ENCODE assay signal across 9 cellular contexts in genomic region chr20:22339091-22339881, GRCh38.
DNase-seq lines count a peak whose midpoint lies in the region; ATAC-seq and TF ChIP-seq lines count a peak whose summit lies in the region.
"Had no signal": no experiment of that assay in that cellular context is flagged by ENCODE, and none has a peak within 500 bp of the region (broad histone marks: within the 10 kb centered on the region; RNA-seq: fewer than 3 reads in every experiment).

No MANE protein-coding gene starts in this region.

- H3K4me3 Mint-ChIP-seq in activated CD8-positive, alpha-beta T cell treated with anti-CD3 and anti-CD28 coated beads for 36 hours: no peak overlapping the region
- H3K4me3 Mint-ChIP-seq: stimulated activated naive CD8-positive, alpha-beta T cell treated with anti-CD3 and anti-CD28 coated beads, Interleukin-15, Interleukin-2, amounts not matched to agents 100 ng/mL and 50 ng/mL, for 24 hours had no signal

- no peaks in the 10 kb centered on the region for H3K4me1 Mint-ChIP-seq in activated CD8-positive, alpha-beta T cell treated with anti-CD3 and anti-CD28 coated beads for 36 hours (ENCODE audit: low read depth)

- TF ChIP-seq CTCF in activated CD8-positive, alpha-beta T cell treated with anti-CD3 and anti-CD28 coated beads for 36 hours (IDR thresholded peaks at IDR 0.05): peak; percentile 86

- ATAC-seq in HG03135 (IDR thresholded peaks at IDR 0.05; ENCODE audit: unreplicated experiment) (peak; percentile 60), left cardiac atrium (peak; percentile 41 to 82), sciatic nerve (peak; percentile 82)
- peak; percentile 60 for ATAC-seq in activated CD8-positive, alpha-beta T cell treated with anti-CD3 and anti-CD28 coated beads for 36 hours

- peaks cover 6% of the 10 kb centered on the region for H3K27me3 Mint-ChIP-seq in activated CD8-positive, alpha-beta T cell treated with anti-CD3 and anti-CD28 coated beads for 36 hours

- H3K36me3 Mint-ChIP-seq in activated CD8-positive, alpha-beta T cell treated with anti-CD3 and anti-CD28 coated beads for 36 hours (ENCODE audit: low read depth): no peaks in the 10 kb centered on the region

- intact Hi-C loops in activated CD8-positive, alpha-beta T cell treated with anti-CD3 and anti-CD28 coated beads for 36 hours (cut with micrococcal nuclease): loop anchor here (5.0 kb wide), 1 partner anchor 343 kb away; no protein-coding TSS in a partner anchor
- intact Hi-C loops in left cardiac atrium (cut with DNase I): loop anchor here in 1 of 2 donors (5.0 to 10.0 kb wide), 2 partner anchors 246 to 1003 kb away; partner anchors contain the start of gene FOXA2
- intact Hi-C loops in sciatic nerve (cut with DNase I): no loop called here

- H3K9me3 Mint-ChIP-seq in activated CD8-positive, alpha-beta T cell treated with anti-CD3 and anti-CD28 coated beads for 36 hours: no peaks in the 10 kb centered on the region
- H3K9me3 Mint-ChIP-seq: stimulated activated naive CD8-positive, alpha-beta T cell treated with anti-CD3 and anti-CD28 coated beads, Interleukin-15, Interleukin-2, amounts not matched to agents 100 ng/mL and 50 ng/mL, for 24 hours had no signal

- POLR2A ChIA-PET in activated CD8-positive, alpha-beta T cell treated with anti-CD3 and anti-CD28 coated beads for 36 hours (lab: Charles Lee): no interaction called here

- CTCF ChIA-PET in activated CD8-positive, alpha-beta T cell treated with anti-CD3 and anti-CD28 coated beads for 36 hours (lab: Charles Lee): interaction anchor here (0.8 to 3.7 kb wide), 12 partner anchors 9 to 1003 kb away, joined by 3 to 40 read pairs (median 6); no protein-coding TSS in a partner anchor

- no peak overlapping the region for H3K27ac Mint-ChIP-seq in activated CD8-positive, alpha-beta T cell treated with anti-CD3 and anti-CD28 coated beads for 36 hours
- H3K27ac Mint-ChIP-seq: stimulated activated naive CD8-positive, alpha-beta T cell treated with anti-CD3 and anti-CD28 coated beads, Interleukin-15, Interleukin-2, amounts not matched to agents 100 ng/mL and 50 ng/mL, for 24 hours had no signal

- DNase-seq in NCI-H1436 (lab: John Stamatoyannopoulos, UW) (peak; percentile 71), NCI-H1436 treated with DMSO at 0.1 percent for 48 hours (lab: John Stamatoyannopoulos, UW) (no peak), NCI-H446 treated with DMSO at 0.1 percent for 48 hours (lab: John Stamatoyannopoulos, UW) (peak; percentile 13), left cardiac atrium (no peak), sciatic nerve (ENCODE audit: low spot score) (no peak), ecto neural progenitor cell (ENCODE audit: low spot score) (no peak)
- peak; percentile 66 for DNase-seq in activated CD8-positive, alpha-beta T cell treated with anti-CD3 and anti-CD28 coated beads for 36 hours

Comparison
In these comparisons a context has a peak if more than half of its experiments do, and no peak if none do; other contexts are left out.
1. DNase-seq: peak in NCI-H1436 (single experiment), NCI-H446 treated with DMSO at 0.1 percent for 48 hours (single experiment) and activated CD8-positive, alpha-beta T cell treated with anti-CD3 and anti-CD28 coated beads for 36 hours (single experiment); none in NCI-H1436 treated with DMSO at 0.1 percent for 48 hours (single experiment), left cardiac atrium (single experiment), sciatic nerve (single experiment) and ecto neural progenitor cell (single experiment).
2. Peak in every context shown above with its lines, with median percentiles within 50 percentile points of each other: ATAC-seq.